Comparison of ENCODE assay signal across 8 cellular contexts in the genomic region with DNA sequence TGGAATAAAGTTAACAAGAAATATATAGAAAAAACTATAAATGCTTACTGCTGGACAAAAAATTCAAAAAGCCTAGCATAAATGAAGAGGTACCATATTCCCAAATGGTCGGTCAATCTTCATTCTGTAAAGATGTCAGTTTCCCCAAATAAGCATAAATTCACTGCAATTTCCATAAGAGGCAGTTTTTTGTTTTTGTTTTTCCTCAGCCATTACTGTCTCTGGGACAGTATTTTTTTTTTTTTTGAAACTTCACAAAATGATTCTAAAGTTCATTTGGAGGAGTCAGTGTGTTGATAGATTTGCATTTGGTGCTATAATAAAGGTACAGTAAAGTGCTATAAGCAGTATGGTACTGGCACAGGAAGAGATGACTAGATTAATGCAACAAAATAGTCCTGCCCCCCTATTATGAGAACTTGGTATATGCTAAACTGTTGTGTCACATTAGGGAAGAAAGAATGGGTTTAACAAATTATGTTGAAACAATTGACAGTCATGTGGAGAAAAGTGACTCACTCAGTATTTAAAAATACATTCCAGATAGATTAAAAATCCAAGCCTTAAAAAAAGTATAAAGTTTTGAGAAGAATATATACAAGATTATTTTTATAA. TPM values are rescaled to one million over a fixed set of nuclear protein-coding genes. Genes with fewer than 3 reads are reported as not detected.
DNase-seq lines count a peak whose midpoint lies in the region; FAIRE-seq and TF ChIP-seq lines count a peak whose summit lies in the region.

No MANE protein-coding gene starts in this region.

- H3K27ac ChIP-seq in esophagus squamous epithelium (peak overlapping the region; percentile 81 to 98 (median 96)), sigmoid colon (peak overlapping the region; percentile 99 to 100 (median 100)), neural progenitor cell (no peak overlapping the region)

- peaks cover 21% of the 10 kb centered on the region for H4K20me1 ChIP-seq in neural progenitor cell (ENCODE audit: low read depth)

- no peaks in the 10 kb centered on the region for H3K9me3 Mint-ChIP-seq in neural progenitor cell

- H3K9ac ChIP-seq in neural progenitor cell: no peak overlapping the region

- H3K4me1 ChIP-seq in esophagus squamous epithelium: peaks cover 40 to 89% (median 61%) of the 10 kb centered on the region in 3 donors
- peaks cover 0 to 69% (median 67%) of the 10 kb centered on the region in 4 donors for H3K4me1 ChIP-seq in sigmoid colon
- peaks cover 39% of the 10 kb centered on the region for H3K4me1 ChIP-seq in neural progenitor cell

- H3K4me2 ChIP-seq in neural progenitor cell: no peak overlapping the region

- peak in 1 of 4 donors; percentile 33 for TF ChIP-seq EP300 in sigmoid colon (IDR thresholded peaks at IDR 0.05)

- H3K4me3 ChIP-seq in esophagus squamous epithelium (peak overlapping the region in 2 of 4 donors; percentile 12 to 63), sigmoid colon (no peak overlapping the region), neural progenitor cell (no peak overlapping the region)

- H3K36me3 ChIP-seq in esophagus squamous epithelium (peaks cover 3 to 9% (median 8%) of the 10 kb centered on the region in 3 donors), sigmoid colon (peaks cover 0 to 13% (median 6%) of the 10 kb centered on the region in 4 donors), neural progenitor cell (peaks cover 10% of the 10 kb centered on the region)

- DNase-seq in ELR (ENCODE audit: low read depth) (peak; percentile 91), RPMI7951 (ENCODE audit: low read depth) (peak; percentile 77), esophagus squamous epithelium (lab: John Stamatoyannopoulos, UW) (no peak), sigmoid colon (no peak), neural progenitor cell (ENCODE audit: low spot score) (no peak), GM19239 (ENCODE audit: insufficient read length, low spot score) (no peak), DMS153 (lab: John Stamatoyannopoulos, UW) (no peak), head of caudate nucleus (no peak)

- H3K79me2 ChIP-seq in neural progenitor cell (ENCODE audit: low read depth): peaks cover 45% of the 10 kb centered on the region

- no peaks in the 10 kb centered on the region for H3K9me3 ChIP-seq in esophagus squamous epithelium
- H3K9me3 ChIP-seq in sigmoid colon: no peaks in the 10 kb centered on the region
- H3K9me3 ChIP-seq in neural progenitor cell (ENCODE audit: low read depth): no peaks in the 10 kb centered on the region

- H3K4me1 Mint-ChIP-seq in neural progenitor cell: peaks cover 52% of the 10 kb centered on the region

- peak in 1 of 4 donors; percentile 23 for TF ChIP-seq POLR2A in esophagus squamous epithelium (IDR thresholded peaks at IDR 0.05)
- TF ChIP-seq POLR2A in sigmoid colon (IDR thresholded peaks at IDR 0.05): no peak

- 89 to 91% methylated on average over 1 of the region's 1 CpG for WGBS in esophagus squamous epithelium, 2 donors
- 94 to 98% methylated on average over 1 of the region's 1 CpG for WGBS in sigmoid colon, 2 donors

- intact Hi-C loops in esophagus squamous epithelium (cut with DNase I) (loop anchor here (10.0 kb wide), 1 partner anchor 55 kb away; no protein-coding TSS in a partner anchor), sigmoid colon (cut with DNase I) (loop anchor here (5.0 to 10.0 kb wide), 3 partner anchors 78 to 1055 kb away; a partner anchor contains a TSS), head of caudate nucleus (cut with DNase I) (loop anchor here (5.0 kb wide), 1 partner anchor 37 kb away; no protein-coding TSS in a partner anchor)

- peaks cover 7% of the 10 kb centered on the region for H3K36me3 Mint-ChIP-seq in neural progenitor cell

- no peak overlapping the region for H2AFZ ChIP-seq in neural progenitor cell (replicated peaks)

- H3K4me3 Mint-ChIP-seq in neural progenitor cell: no peak overlapping the region

- TF ChIP-seq CTCF in esophagus squamous epithelium (IDR thresholded peaks at IDR 0.05): no peak
- TF ChIP-seq CTCF in sigmoid colon (IDR thresholded peaks at IDR 0.05): no peak
- no peak for TF ChIP-seq CTCF in neural progenitor cell (IDR thresholded peaks at IDR 0.05)

- H3K27ac Mint-ChIP-seq in neural progenitor cell: no peak overlapping the region

- H3K27me3 Mint-ChIP-seq in neural progenitor cell (ENCODE audit: insufficient read depth, low read depth): peaks cover 8% of the 10 kb centered on the region

- no peaks in the 10 kb centered on the region for H3K27me3 ChIP-seq in esophagus squamous epithelium
- no peaks in the 10 kb centered on the region for H3K27me3 ChIP-seq in sigmoid colon
- no peaks in the 10 kb centered on the region for H3K27me3 ChIP-seq in neural progenitor cell

- FAIRE-seq in GM19239 (lab: Jason Lieb, UNC): no peak

- H3F3A ChIP-seq in neural progenitor cell (ENCODE audit: low read depth): peaks cover 47% of the 10 kb centered on the region

RNA-seq across cellular contexts. Expression of a gene that starts 2.5 kb away (rescaled TPM):
- total RNA-seq in RPMI7951 (2014; rRNA removed; shearing (Covaris generic)): 726 and 869 TPM in 2 replicates
- total RNA-seq in esophagus squamous epithelium (1,000 to 10,000 TPM in 1 of 4 donors, 100 to 1,000 TPM in 3; 716 to 1,904 (median 760) TPM), sigmoid colon (1,000 to 10,000 TPM; 1,709 to 2,375 (median 1,954) TPM), neural progenitor cell (ENCODE audit: low replicate concordance) (649 and 846 TPM in 2 replicates)
- polyA plus RNA-seq in sigmoid colon: over 10,000 TPM in 2 of 3 donors, 1,000 to 10,000 TPM in 1; 6,007 to 20,022 (median 13,142) TPM

RNA-seq across cellular contexts. Expression of a gene that starts 19.8 kb away (rescaled TPM):
- total RNA-seq in RPMI7951 (2014; rRNA removed; shearing (Covaris generic)): 0.10 and 0.12 TPM in 2 replicates
- total RNA-seq in esophagus squamous epithelium: 1 to 10 TPM in 1 of 4 donors, under 1 TPM in 3; 0.08 to 2.7 (median 0.39) TPM
- total RNA-seq in sigmoid colon: 1 to 10 TPM in 3 of 4 donors, under 1 TPM in 1; 0.83 to 5.3 (median 3.3) TPM
- polyA plus RNA-seq in sigmoid colon: 1 to 10 TPM; 3.2 to 9.6 (median 7.6) TPM
- 0.15 TPM in 1 of 2 replicates, not detected in the other for total RNA-seq in neural progenitor cell (ENCODE audit: low replicate concordance)

RNA-seq across cellular contexts. Expression of a gene that starts 52.6 kb away (rescaled TPM):
- total RNA-seq in RPMI7951 (2014; rRNA removed; shearing (Covaris generic)): 0.84 and 1.7 TPM in 2 replicates
- 10 to 100 TPM in 1 of 4 donors, 1 to 10 TPM in 2, under 1 TPM in 1; 0.15 to 10.3 (median 5.0) TPM for total RNA-seq in esophagus squamous epithelium
- 10 to 100 TPM; 12.1 to 23.7 (median 19.6) TPM for total RNA-seq in sigmoid colon
- polyA plus RNA-seq in sigmoid colon: 10 to 100 TPM in 1 of 3 donors, 1 to 10 TPM in 2; 5.1 to 21.6 (median 7.0) TPM
- 1.4 TPM in 2 replicates for total RNA-seq in neural progenitor cell (ENCODE audit: low replicate concordance)

Comparison
In these comparisons a context has a peak if more than half of its experiments do, and no peak if none do; other contexts are left out.
1. DNase-seq: peak in ELR (single experiment) and RPMI7951 (single experiment); none in esophagus squamous epithelium (single experiment), sigmoid colon (single experiment), neural progenitor cell (single experiment), GM19239 (single experiment), DMS153 (single experiment) and head of caudate nucleus (0 of 42).